Comparison of ENCODE assay signal across 12 cellular contexts in genomic region chr9:91186311-91187101, GRCh38.
DNase-seq lines count a peak whose midpoint lies in the region; ATAC-seq, FAIRE-seq and TF ChIP-seq lines count a peak whose summit lies in the region.
"Had no signal": no experiment of that assay in that cellular context is flagged by ENCODE, and none has a peak within 500 bp of the region (broad histone marks: within the 10 kb centered on the region; RNA-seq: fewer than 3 reads in every experiment).

No MANE protein-coding gene starts in this region.

- H2AK5ac ChIP-seq in neuronal stem cell (ENCODE audit: low read depth, low read length), result no peak overlapping the region

- no peak for FAIRE-seq in H54 (lab: Jason Lieb, UNC)

- intact Hi-C loops in PC-9 (cut with micrococcal nuclease; ENCODE audit: unreplicated experiment), result no loop called here

- TF ChIP-seq POLR2A in H54 (IDR thresholded peaks at IDR 0.05; ENCODE audit: low read depth, low read length), result no peak

- WGBS in neuronal stem cell (ENCODE audit: extremely low coverage in 2 of 2, insufficient read length in 2 of 2, insufficient replicate concordance in 1 of 2), 2 donors, result no CpG with 5 or more reads among the region's 8 CpGs

- CTCF ChIA-PET in PC-9 (lab: Charles Lee), result no interaction called here

- no peak overlapping the region for H3K23ac ChIP-seq in neuronal stem cell (ENCODE audit: low read depth, low read length, poor library complexity)

- peaks cover 5% of the 10 kb centered on the region; the same call in 1 of the 2 replicates for H3F3A ChIP-seq in PC-9 (ENCODE audit: insufficient read depth, low read depth)

- no peak overlapping the region for H3K4me3 ChIP-seq in PC-9
- H3K4me3 ChIP-seq in neuronal stem cell (ENCODE audit: low read length in 2 of 2), result no peak overlapping the region
- H3K4me3 ChIP-seq: cardiac muscle cell, spleen had no signal

- H3K79me1 ChIP-seq in neuronal stem cell (ENCODE audit: low read depth, low read length), result no peaks in the 10 kb centered on the region

- no peak overlapping the region for H2BK5ac ChIP-seq in neuronal stem cell (ENCODE audit: low read length)

- H3K18ac ChIP-seq in neuronal stem cell (ENCODE audit: low read length), result peak overlapping the region; percentile 61

- no peak for ATAC-seq in HG02938 (IDR thresholded peaks at IDR 0.05; ENCODE audit: unreplicated experiment)

- H2BK15ac ChIP-seq in neuronal stem cell (ENCODE audit: low read length), result no peak overlapping the region

- H3K36me3 ChIP-seq in PC-9 (ENCODE audit: low read depth) (no peaks in the 10 kb centered on the region), neuronal stem cell (replicated peaks in 1 of 2; ENCODE audit: control insufficient read depth in 2 of 2, insufficient read depth in 2 of 2, low read length in 2 of 2) (no peaks in the 10 kb centered on the region)
- H3K36me3 ChIP-seq: cardiac muscle cell, spleen had no signal

- no peak overlapping the region for H2BK120ac ChIP-seq in neuronal stem cell (ENCODE audit: low read depth, low read length)

- no peak overlapping the region for H2BK12ac ChIP-seq in neuronal stem cell (ENCODE audit: low read length)

- H3K4me1 ChIP-seq in PC-9 (replicated peaks; ENCODE audit: insufficient read depth) (peaks cover 32% of the 10 kb centered on the region), neuronal stem cell (ENCODE audit: control insufficient read depth in 2 of 2, insufficient read depth in 1 of 2, low read depth in 1 of 2, low read length in 2 of 2) (no peaks in the 10 kb centered on the region)

- H3K14ac ChIP-seq in neuronal stem cell (ENCODE audit: low read length), result no peak overlapping the region

- no peaks in the 10 kb centered on the region for H4K20me1 ChIP-seq in PC-9 (ENCODE audit: insufficient read depth)

- POLR2A ChIA-PET in PC-9 (lab: Charles Lee; ENCODE audit: unreplicated experiment), result no interaction called here

- H3K4me2 ChIP-seq in PC-9, result peak overlapping the region; percentile 18; the same call in 1 of the 2 replicates
- no peak overlapping the region for H3K4me2 ChIP-seq in neuronal stem cell (ENCODE audit: insufficient read depth, low read length, poor library complexity, severe bottlenecking)

- H3K9me3 ChIP-seq in PC-9 (ENCODE audit: insufficient read depth, low read depth) (peaks cover 6% of the 10 kb centered on the region; the same call in 1 of the 2 replicates), neuronal stem cell (replicated peaks in 1 of 2; ENCODE audit: control insufficient read depth in 2 of 2, insufficient read depth in 1 of 2, low read depth in 1 of 2, low read length in 2 of 2) (no peaks in the 10 kb centered on the region)

- no peak for TF ChIP-seq CTCF in PC-9 (conservative IDR thresholded peaks at IDR 0.05)
- TF ChIP-seq CTCF in GM20000 (IDR thresholded peaks at IDR 0.05; ENCODE audit: extremely low read depth, missing control alignments), result no peak

- H2AFZ ChIP-seq in PC-9 (no peak overlapping the region), neuronal stem cell (ENCODE audit: low read length) (no peak overlapping the region)

- H4K91ac ChIP-seq in neuronal stem cell (ENCODE audit: low read depth, low read length, poor library complexity), result no peak overlapping the region

- no peak overlapping the region for H3K9ac ChIP-seq in neuronal stem cell (ENCODE audit: low read depth, low read length, poor library complexity)

- H3K9me2 ChIP-seq in PC-9 (ENCODE audit: insufficient read depth), result no peaks in the 10 kb centered on the region; the same call in 1 of the 2 replicates

- H4K8ac ChIP-seq in neuronal stem cell (ENCODE audit: low read depth, low read length), result no peak overlapping the region

- BruUV-seq in PC-9 (replicated peaks; lab: Mats Ljungman, UMichigan), result no TSS peak

- H3K4ac ChIP-seq in neuronal stem cell (ENCODE audit: low read length), result no peak overlapping the region

- no peaks in the 10 kb centered on the region for H3K79me2 ChIP-seq in PC-9 (ENCODE audit: low read depth)

- H3K27ac ChIP-seq in PC-9 (peak overlapping the region; percentile 10; the same call in 1 of the 2 replicates), neuronal stem cell (replicated peaks; ENCODE audit: low read length) (no peak overlapping the region)
- H3K27ac ChIP-seq: cardiac muscle cell, spleen had no signal

- DNase-seq in H54 (ENCODE audit: insufficient read length, low spot score) (peak; percentile 68), PC-9 (peak in 1 of 2 experiments; percentile 23), cerebellum (ENCODE audit: low spot score) (peak; percentile 34), neuronal stem cell (ENCODE audit: low spot score) (no peak), GM20000 (ENCODE audit: low spot score) (no peak), activated gamma-delta T cell treated with Interleukin-2 at 50 U/mL for 16 hours (no peak)
- DNase-seq: activated CD4-positive, alpha-beta T cell treated with anti-CD3 and anti-CD28 coated beads for 4 hours; Karpas-422; NCI-H774; spleen had no signal

- H3K27me3 ChIP-seq in PC-9 (ENCODE audit: insufficient read depth, low read depth) (no peaks in the 10 kb centered on the region), neuronal stem cell (ENCODE audit: control insufficient read depth in 3 of 3, insufficient read depth in 3 of 3, low read depth in 1 of 3, low read length in 3 of 3) (no peaks in the 10 kb centered on the region)
- H3K27me3 ChIP-seq: cardiac muscle cell, spleen had no signal

Comparison
In these comparisons a context has a peak if more than half of its experiments do, and no peak if none do; other contexts are left out.
1. DNase-seq: peak in H54 (single experiment) and cerebellum (single experiment); none in neuronal stem cell (single experiment), GM20000 (single experiment) and activated gamma-delta T cell treated with Interleukin-2 at 50 U/mL for 16 hours (single experiment).